10 cellular contexts compared by ENCODE assay signal in the genomic region with DNA sequence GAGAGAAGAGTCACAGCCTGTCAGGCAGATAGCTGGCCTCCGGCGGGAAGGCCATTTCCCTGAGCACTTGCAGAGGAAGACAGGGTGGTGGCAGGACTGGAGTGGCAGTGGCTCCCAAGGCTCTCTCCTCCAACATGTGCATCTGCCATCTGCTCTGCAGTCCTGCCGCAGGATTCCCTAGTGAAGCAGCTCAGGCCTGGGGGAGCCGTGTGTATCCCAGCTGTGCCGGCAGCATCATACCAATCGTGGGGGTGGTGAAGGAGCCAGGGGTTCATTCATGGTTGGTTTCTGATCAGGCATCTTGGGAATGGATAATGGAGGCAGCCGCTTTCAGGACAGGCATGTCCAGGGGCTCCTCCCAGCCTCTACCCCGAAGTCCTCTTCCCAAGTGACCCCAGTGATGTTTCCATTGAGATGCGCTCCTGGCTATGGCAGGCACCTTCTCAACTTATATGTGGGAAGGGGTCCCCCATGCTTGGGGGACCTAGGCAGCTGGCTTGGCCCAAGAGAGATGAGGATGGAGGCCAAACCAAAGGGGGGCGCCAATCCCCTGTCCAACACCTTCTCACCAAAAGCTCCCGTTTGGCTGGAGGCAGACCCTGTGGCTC. TPM values are rescaled to one million over a fixed set of nuclear protein-coding genes. Genes with fewer than 3 reads are reported as not detected.
DNase-seq lines count a peak whose midpoint lies in the region; ATAC-seq and TF ChIP-seq lines count a peak whose summit lies in the region.
"Had no signal": no experiment of that assay in that cellular context is flagged by ENCODE, and none has a peak within 500 bp of the region (broad histone marks: within the 10 kb centered on the region; RNA-seq: fewer than 3 reads in every experiment).

No MANE protein-coding gene starts in this region.

- no peaks in the 10 kb centered on the region for H3K27me3 ChIP-seq in Caco-2 (replicated peaks; ENCODE audit: control insufficient read depth, insufficient read depth, low read length)
- H3K27me3 ChIP-seq in ascending aorta = no peaks in the 10 kb centered on the region
- no peaks in the 10 kb centered on the region for H3K27me3 ChIP-seq in muscle layer of duodenum (ENCODE audit: low read depth, low read length)
- H3K27me3 ChIP-seq: BLaER1 had no signal

- H3K36me3 ChIP-seq in Caco-2 (ENCODE audit: control insufficient read depth, insufficient read depth, low read length) (no peaks in the 10 kb centered on the region), ascending aorta (peaks cover 50 to 56% of the 10 kb centered on the region in 2 donors), muscle layer of duodenum (ENCODE audit: control insufficient read depth in 1 of 2, insufficient read depth in 2 of 2, low read length in 2 of 2) (peaks cover 27 to 30% of the 10 kb centered on the region in 2 donors)

- no peaks in the 10 kb centered on the region for H3K27me3 Mint-ChIP-seq in Caco-2 (ENCODE audit: insufficient read depth, unreplicated experiment)
- no peaks in the 10 kb centered on the region for H3K27me3 Mint-ChIP-seq in activated CD8-positive, alpha-beta T cell treated with anti-CD3 and anti-CD28 coated beads for 36 hours

- TF ChIP-seq CTCF in Caco-2 (IDR thresholded peaks at IDR 0.05; ENCODE audit: insufficient read depth in 1 of 2, low read depth in 1 of 2, low read length in 1 of 2, severe bottlenecking in 1 of 2, unreplicated experiment in 1 of 2) (peak in 1 of 2 experiments; percentile 3), ascending aorta (IDR thresholded peaks at IDR 0.05) (no peak)
- no peak for TF ChIP-seq CTCF in activated CD8-positive, alpha-beta T cell treated with anti-CD3 and anti-CD28 coated beads for 36 hours (IDR thresholded peaks at IDR 0.05)

- no peaks in the 10 kb centered on the region for H3K9me3 Mint-ChIP-seq in Caco-2 (ENCODE audit: unreplicated experiment)
- no peaks in the 10 kb centered on the region for H3K9me3 Mint-ChIP-seq in activated CD8-positive, alpha-beta T cell treated with anti-CD3 and anti-CD28 coated beads for 36 hours
- H3K9me3 Mint-ChIP-seq: nephron progenitor cell had no signal

- CTCF ChIA-PET in Caco-2 (lab: Charles Lee) = interaction anchor here (0.6 to 0.7 kb wide), 2 partner anchors 21 to 112 kb away, joined by 3 to 4 read pairs; no protein-coding TSS in a partner anchor
- CTCF ChIA-PET in activated CD8-positive, alpha-beta T cell treated with anti-CD3 and anti-CD28 coated beads for 36 hours (lab: Charles Lee) = no interaction called here

- POLR2A ChIA-PET in Caco-2 (lab: Charles Lee) = no interaction called here
- POLR2A ChIA-PET in activated CD8-positive, alpha-beta T cell treated with anti-CD3 and anti-CD28 coated beads for 36 hours (lab: Charles Lee) = interaction anchor here (1.1 kb wide), 2 partner anchors 25 to 36 kb away, joined by 3 to 6 read pairs; no protein-coding TSS in a partner anchor

- peaks cover 13% of the 10 kb centered on the region for H3K4me1 Mint-ChIP-seq in Caco-2 (ENCODE audit: low read depth, unreplicated experiment)
- no peaks in the 10 kb centered on the region for H3K4me1 Mint-ChIP-seq in activated CD8-positive, alpha-beta T cell treated with anti-CD3 and anti-CD28 coated beads for 36 hours (ENCODE audit: low read depth)

- TSS peak; percentile 42 for BruUV-seq in Caco-2 (replicated peaks; lab: Mats Ljungman, UMichigan)

- H3K27ac Mint-ChIP-seq in Caco-2 (ENCODE audit: unreplicated experiment) = no peak overlapping the region
- H3K27ac Mint-ChIP-seq in activated CD8-positive, alpha-beta T cell treated with anti-CD3 and anti-CD28 coated beads for 36 hours = no peak overlapping the region

- H3K4me3 Mint-ChIP-seq in Caco-2 (ENCODE audit: unreplicated experiment) = no peak overlapping the region
- H3K4me3 Mint-ChIP-seq in activated CD8-positive, alpha-beta T cell treated with anti-CD3 and anti-CD28 coated beads for 36 hours = no peak overlapping the region
- H3K4me3 Mint-ChIP-seq: nephron progenitor cell had no signal

- H3K27ac ChIP-seq in ascending aorta (peak overlapping the region; percentile 96 to 98), muscle layer of duodenum (ENCODE audit: low read length) (peak overlapping the region; percentile 69)
- H3K27ac ChIP-seq: BLaER1 had no signal

- no peak for ATAC-seq in activated CD8-positive, alpha-beta T cell treated with anti-CD3 and anti-CD28 coated beads for 36 hours
- no peak for ATAC-seq in GM21447 (IDR thresholded peaks at IDR 0.05; ENCODE audit: unreplicated experiment)

- intact Hi-C loops in Caco-2 (cut with micrococcal nuclease; ENCODE audit: unreplicated experiment) = no loop called here
- intact Hi-C loops in ascending aorta (cut with DNase I) = no loop called here
- intact Hi-C loops in activated CD8-positive, alpha-beta T cell treated with anti-CD3 and anti-CD28 coated beads for 36 hours (cut with micrococcal nuclease) = loop anchor here (5.0 kb wide), 1 partner anchor 73 kb away; no protein-coding TSS in a partner anchor

- peaks cover 65% of the 10 kb centered on the region for H3K36me3 Mint-ChIP-seq in Caco-2 (ENCODE audit: insufficient read depth, unreplicated experiment)
- peaks cover 20% of the 10 kb centered on the region for H3K36me3 Mint-ChIP-seq in activated CD8-positive, alpha-beta T cell treated with anti-CD3 and anti-CD28 coated beads for 36 hours (ENCODE audit: low read depth)

- no peaks in the 10 kb centered on the region for H3K9me3 ChIP-seq in Caco-2
- H3K9me3 ChIP-seq in ascending aorta = no peaks in the 10 kb centered on the region
- no peaks in the 10 kb centered on the region for H3K9me3 ChIP-seq in muscle layer of duodenum (ENCODE audit: control insufficient read depth in 1 of 2, low read length in 2 of 2)
- H3K9me3 ChIP-seq: BLaER1, HAP-1 had no signal

- H3K4me1 ChIP-seq in Caco-2 (peaks cover 5% of the 10 kb centered on the region), ascending aorta (peaks cover 9 to 16% of the 10 kb centered on the region in 2 donors), muscle layer of duodenum (ENCODE audit: control insufficient read depth in 1 of 2, insufficient read depth in 2 of 2, low read length in 2 of 2) (peaks cover 0 to 26% of the 10 kb centered on the region in 2 donors)
- H3K4me1 ChIP-seq: HAP-1 had no signal

- H3K4me3 ChIP-seq in Caco-2 (ENCODE audit: low read depth, low read length) (no peak overlapping the region), ascending aorta (peak overlapping the region; percentile 68 to 97), muscle layer of duodenum (ENCODE audit: low read depth in 1 of 2, low read length in 2 of 2) (peak overlapping the region in 1 of 2 donors; percentile 43)
- H3K4me3 ChIP-seq: BLaER1, HAP-1 had no signal

- DNase-seq in Caco-2 (no peak), ascending aorta (ENCODE audit: low spot score in 2 of 2) (peak in 1 of 2 donors; percentile 65), epidermal melanocyte (ENCODE audit: insufficient read length, low spot score) (no peak)
- no peak for DNase-seq in activated CD8-positive, alpha-beta T cell treated with anti-CD3 and anti-CD28 coated beads for 36 hours
- DNase-seq: nephron progenitor cell; stimulated activated CD4-positive, alpha-beta T cell treated with anti-CD3 and anti-CD28 coated beads, Interleukin-2, amount 100 ng/mL, for 24 hours had no signal

RNA-seq across cellular contexts. Expression of gene TAGLN, which starts 6.1 kb away (rescaled TPM):
- total RNA-seq in Caco-2 (2022) (303 and 588 TPM in 2 replicates), ascending aorta (6,542 TPM)
- 1 to 10 TPM; 2.0 to 2.5 TPM for total RNA-seq in activated CD8-positive, alpha-beta T cell treated with anti-CD3 and anti-CD28 coated beads for 36 hours

RNA-seq across cellular contexts. Expression of gene PCSK7, which starts 26.6 kb away (rescaled TPM):
- 120 and 132 TPM in 2 replicates for total RNA-seq in Caco-2 (2022)
- total RNA-seq in ascending aorta = 112 TPM
- total RNA-seq in activated CD8-positive, alpha-beta T cell treated with anti-CD3 and anti-CD28 coated beads for 36 hours = 100 to 1,000 TPM in 1 of 2 experiments, 10 to 100 TPM in 1; 98.8 to 107 TPM

RNA-seq across cellular contexts. Expression of gene SIDT2, which starts 26.8 kb away (rescaled TPM):
- total RNA-seq in Caco-2 (2022) (57.2 and 61.7 TPM in 2 replicates), ascending aorta (45.4 TPM)
- total RNA-seq in activated CD8-positive, alpha-beta T cell treated with anti-CD3 and anti-CD28 coated beads for 36 hours = 10 to 100 TPM; 16.6 to 17.3 TPM

RNA-seq across cellular contexts. Expression of gene RNF214, which starts 27.2 kb away (rescaled TPM):
- total RNA-seq in Caco-2 (2022) (51.2 and 55.8 TPM in 2 replicates), ascending aorta (0.53 TPM)
- total RNA-seq in activated CD8-positive, alpha-beta T cell treated with anti-CD3 and anti-CD28 coated beads for 36 hours = 10 to 100 TPM; 14.7 to 18.3 TPM

Comparison
In these comparisons a context has a peak if more than half of its experiments do, and no peak if none do; other contexts are left out.
1. RNA of gene TAGLN, which starts 6.1 kb away (total RNA-seq): 6,542 TPM in ascending aorta (single experiment) and 303 to 588 TPM in Caco-2; 2.0 to 2.5 TPM in activated CD8-positive, alpha-beta T cell treated with anti-CD3 and anti-CD28 coated beads for 36 hours; every median in the first group is over 10 times any median in the second.